Comparison of ENCODE assay signal across 19 cellular contexts in the genomic region with DNA sequence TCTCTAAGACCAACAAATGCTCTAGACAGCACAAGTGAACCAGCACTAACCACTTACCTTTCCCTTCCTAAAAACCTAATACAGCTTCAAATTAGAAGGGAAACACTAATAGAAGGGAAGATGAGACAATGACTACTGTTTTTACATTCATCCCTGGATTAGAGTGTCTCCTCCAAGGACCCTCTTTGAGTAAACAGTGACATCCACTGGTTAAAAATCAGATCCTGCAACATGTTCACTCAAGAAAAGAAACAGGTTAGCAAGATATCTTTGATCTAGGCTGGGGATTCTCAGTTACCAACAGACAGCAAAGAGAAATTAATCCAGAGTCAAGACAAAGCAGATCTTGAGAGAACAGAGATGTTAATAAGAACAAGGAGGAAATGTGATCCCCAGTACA.
DNase-seq lines count a peak whose midpoint lies in the region; ATAC-seq and TF ChIP-seq lines count a peak whose summit lies in the region.
"Had no signal": no experiment of that assay in that cellular context is flagged by ENCODE, and none has a peak within 500 bp of the region (broad histone marks: within the 10 kb centered on the region; RNA-seq: fewer than 3 reads in every experiment).

No MANE protein-coding gene starts in this region.

- H3K27me3 Mint-ChIP-seq in chondrocyte (ENCODE audit: low read depth) (peaks cover 9% of the 10 kb centered on the region), type B pancreatic cell (peaks cover 2% of the 10 kb centered on the region)

- no peak overlapping the region for H2AFZ ChIP-seq in SK-N-SH (ENCODE audit: low read depth)

- H3K9ac ChIP-seq in SK-N-SH = no peak overlapping the region

- H3K9me3 ChIP-seq in SK-N-SH = no peaks in the 10 kb centered on the region
- H3K9me3 ChIP-seq: ascending aorta, left lung, MG63, SJSA1, suprapubic skin had no signal

- peak; percentile 73 for TF ChIP-seq RAD21 in SK-N-SH (IDR thresholded peaks at IDR 0.05; ENCODE audit: low read length)

- ATAC-seq in SK-N-SH treated with all-trans-retinoic acid at 6 μM for 48 hours (no peak), GM19035 (IDR thresholded peaks at IDR 0.05; ENCODE audit: unreplicated experiment) (no peak)
- ATAC-seq: activated CD4-positive, alpha-beta T cell treated with anti-CD3 and anti-CD28 coated beads for 36 hours; left lung; PC-3 had no signal

- no peak overlapping the region for H3K4me3 ChIP-seq in SK-N-SH (ENCODE audit: low read depth in 2 of 2, low read length in 1 of 2)
- H3K4me3 ChIP-seq: ascending aorta, left lung, MG63, SJSA1, suprapubic skin had no signal

- POLR2A ChIA-PET in SK-N-SH (lab: Yijun Ruan, JAX) = no interaction called here

- no peaks in the 10 kb centered on the region for H3K27me3 ChIP-seq in SK-N-SH (ENCODE audit: insufficient read depth)
- H3K27me3 ChIP-seq: ascending aorta, left lung, MG63, SJSA1, suprapubic skin had no signal

- H3K79me2 ChIP-seq in SK-N-SH (ENCODE audit: insufficient read depth) = no peaks in the 10 kb centered on the region

- no peaks in the 10 kb centered on the region for H3K9me2 ChIP-seq in SK-N-SH

- DNase-seq in SK-N-SH (peak; percentile 37), NCI-H2171 treated with DMSO at 0.1 percent for 48 hours (lab: John Stamatoyannopoulos, UW) (peak; percentile 42), chondrocyte (ENCODE audit: low spot score) (no peak), type B pancreatic cell (ENCODE audit: extremely low spot score, unreplicated experiment) (no peak), HUDEP-2 (lab: John Stamatoyannopoulos, UW; ENCODE audit: unreplicated experiment in 76 of 76) (no peak), NCI-H128 (lab: John Stamatoyannopoulos, UW; ENCODE audit: unreplicated experiment) (no peak)
- DNase-seq: activated CD4-positive, alpha-beta T cell treated with anti-CD3 and anti-CD28 coated beads for 36 hours; cortex of kidney; foreskin melanocyte; left lung; MG63; PC-3; stimulated activated CD4-positive, alpha-beta T cell treated with anti-CD3 and anti-CD28 coated beads, Interleukin-4, amount 100 ng/mL, for 1 hour; T-helper 9 cell had no signal

- H3K4me3 Mint-ChIP-seq in chondrocyte (ENCODE audit: unreplicated experiment) (no peak overlapping the region), type B pancreatic cell (no peak overlapping the region)
- H3K4me3 Mint-ChIP-seq: activated CD4-positive, alpha-beta T cell treated with anti-CD3 and anti-CD28 coated beads for 36 hours had no signal

- H3K27ac ChIP-seq in SK-N-SH (ENCODE audit: low read depth in 2 of 2, low read length in 1 of 2) = no peak overlapping the region
- H3K27ac ChIP-seq: ascending aorta, left lung, SJSA1, suprapubic skin had no signal

- H3K9me3 Mint-ChIP-seq in chondrocyte (ENCODE audit: low read depth) = no peaks in the 10 kb centered on the region
- no peaks in the 10 kb centered on the region for H3K9me3 Mint-ChIP-seq in type B pancreatic cell

- H3K36me3 Mint-ChIP-seq in chondrocyte (ENCODE audit: low read depth) = no peaks in the 10 kb centered on the region
- H3K36me3 Mint-ChIP-seq in type B pancreatic cell = no peaks in the 10 kb centered on the region

- H3K27ac Mint-ChIP-seq in chondrocyte (ENCODE audit: unreplicated experiment) = no peak overlapping the region
- no peak overlapping the region for H3K27ac Mint-ChIP-seq in type B pancreatic cell
- H3K27ac Mint-ChIP-seq: activated CD4-positive, alpha-beta T cell treated with anti-CD3 and anti-CD28 coated beads for 36 hours had no signal

- H3K4me1 ChIP-seq in SK-N-SH (ENCODE audit: control insufficient read depth in 1 of 2, insufficient read depth in 2 of 2, low read depth in 1 of 2, low read length in 1 of 2) = no peaks in the 10 kb centered on the region; a peak in 1 of 4 replicates
- H3K4me1 ChIP-seq: ascending aorta, left lung, SJSA1, suprapubic skin had no signal

- H3K36me3 ChIP-seq in SK-N-SH (replicated peaks in 1 of 2; ENCODE audit: control insufficient read depth in 1 of 2, insufficient read depth in 2 of 2, low read length in 1 of 2) = no peaks in the 10 kb centered on the region
- H3K36me3 ChIP-seq: ascending aorta, left lung, MG63, SJSA1, suprapubic skin had no signal

- no peaks in the 10 kb centered on the region for H4K20me1 ChIP-seq in SK-N-SH (ENCODE audit: insufficient read depth)

- TF ChIP-seq CTCF in SK-N-SH (IDR thresholded peaks at IDR 0.05) = no peak
- peak; percentile 18 for TF ChIP-seq CTCF in chondrocyte (IDR thresholded peaks at IDR 0.05)
- peak; percentile 42 for TF ChIP-seq CTCF in type B pancreatic cell (conservative IDR thresholded peaks at IDR 0.05)

- H3K4me1 Mint-ChIP-seq in chondrocyte (ENCODE audit: low read depth) (no peaks in the 10 kb centered on the region), type B pancreatic cell (ENCODE audit: unreplicated experiment) (no peaks in the 10 kb centered on the region)
- H3K4me1 Mint-ChIP-seq: activated CD4-positive, alpha-beta T cell treated with anti-CD3 and anti-CD28 coated beads for 36 hours had no signal

- H3F3A ChIP-seq in SK-N-SH (replicated peaks; ENCODE audit: insufficient read depth) = no peaks in the 10 kb centered on the region

- no peak overlapping the region for H3K4me2 ChIP-seq in SK-N-SH

- TF ChIP-seq EP300 in SK-N-SH (IDR thresholded peaks at IDR 0.05; ENCODE audit: borderline replicate concordance in 1 of 2, low read depth in 1 of 2, low read length in 1 of 2) = no peak

- CTCF ChIA-PET in SK-N-SH (lab: Yijun Ruan, JAX) = interaction anchor here (0.7 to 2.0 kb wide), 9 partner anchors 9 to 280 kb away, joined by 3 to 8 read pairs (median 3); no protein-coding TSS in a partner anchor

TF ChIP-seq in SK-N-SH, 30 proteins besides CTCF, POLR2A, EP300 and RAD21:
- TF ChIP-seq RFX5 (IDR thresholded peaks at IDR 0.05; ENCODE audit: low read length) (no peak), SMC3 (IDR thresholded peaks at IDR 0.05; ENCODE audit: low read depth, low read length) (peak; percentile 19; the same call in 1 of the 2 replicates), RCOR1 (IDR thresholded peaks at IDR 0.05; ENCODE audit: low read length) (no peak), SIN3A (IDR thresholded peaks at IDR 0.05; ENCODE audit: borderline replicate concordance, low read depth, low read length) (no peak)
- TF ChIP-seq, protein P1, sequence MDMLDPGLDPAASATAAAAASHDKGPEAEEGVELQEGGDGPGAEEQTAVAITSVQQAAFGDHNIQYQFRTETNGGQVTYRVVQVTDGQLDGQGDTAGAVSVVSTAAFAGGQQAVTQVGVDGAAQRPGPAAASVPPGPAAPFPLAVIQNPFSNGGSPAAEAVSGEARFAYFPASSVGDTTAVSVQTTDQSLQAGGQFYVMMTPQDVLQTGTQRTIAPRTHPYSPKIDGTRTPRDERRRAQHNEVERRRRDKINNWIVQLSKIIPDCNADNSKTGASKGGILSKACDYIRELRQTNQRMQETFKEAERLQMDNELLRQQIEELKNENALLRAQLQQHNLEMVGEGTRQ (IDR thresholded peaks at IDR 0.05; ENCODE audit: borderline replicate concordance, low read depth, low read length) = no peak
- TF ChIP-seq, protein P2, sequence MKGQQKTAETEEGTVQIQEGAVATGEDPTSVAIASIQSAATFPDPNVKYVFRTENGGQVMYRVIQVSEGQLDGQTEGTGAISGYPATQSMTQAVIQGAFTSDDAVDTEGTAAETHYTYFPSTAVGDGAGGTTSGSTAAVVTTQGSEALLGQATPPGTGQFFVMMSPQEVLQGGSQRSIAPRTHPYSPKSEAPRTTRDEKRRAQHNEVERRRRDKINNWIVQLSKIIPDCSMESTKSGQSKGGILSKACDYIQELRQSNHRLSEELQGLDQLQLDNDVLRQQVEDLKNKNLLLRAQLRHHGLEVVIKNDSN (IDR thresholded peaks at IDR 0.05; ENCODE audit: borderline replicate concordance, low read depth) = no peak

TF ChIP-seq in SK-N-SH treated with all-trans-retinoic acid at 6 μM for 48 hours, 23 proteins besides CTCF, POLR2A, EP300 and RAD21:
- TF ChIP-seq OSR1 (CRISPR knock-in tag; IDR thresholded peaks at IDR 0.05) = no peak
- TF ChIP-seq, protein P3, sequence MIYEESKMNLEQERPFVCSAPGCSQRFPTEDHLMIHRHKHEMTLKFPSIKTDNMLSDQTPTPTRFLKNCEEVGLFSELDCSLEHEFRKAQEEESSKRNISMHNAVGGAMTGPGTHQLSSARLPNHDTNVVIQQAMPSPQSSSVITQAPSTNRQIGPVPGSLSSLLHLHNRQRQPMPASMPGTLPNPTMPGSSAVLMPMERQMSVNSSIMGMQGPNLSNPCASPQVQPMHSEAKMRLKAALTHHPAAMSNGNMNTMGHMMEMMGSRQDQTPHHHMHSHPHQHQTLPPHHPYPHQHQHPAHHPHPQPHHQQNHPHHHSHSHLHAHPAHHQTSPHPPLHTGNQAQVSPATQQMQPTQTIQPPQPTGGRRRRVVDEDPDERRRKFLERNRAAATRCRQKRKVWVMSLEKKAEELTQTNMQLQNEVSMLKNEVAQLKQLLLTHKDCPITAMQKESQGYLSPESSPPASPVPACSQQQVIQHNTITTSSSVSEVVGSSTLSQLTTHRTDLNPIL (CRISPR knock-in tag; IDR thresholded peaks at IDR 0.05; ENCODE audit: low read depth) = no peak
- no peak for TF ChIP-seq ZNF8 (CRISPR knock-in tag; IDR thresholded peaks at IDR 0.05)
- no peak for TF ChIP-seq SNAI2 (CRISPR knock-in tag; IDR thresholded peaks at IDR 0.05)
- TF ChIP-seq RARB (CRISPR knock-in tag; IDR thresholded peaks at IDR 0.05) = no peak
- no peak for TF ChIP-seq TCF4 (CRISPR knock-in tag; IDR thresholded peaks at IDR 0.05; ENCODE audit: borderline replicate concordance)
- TF ChIP-seq BACH2 (CRISPR knock-in tag; IDR thresholded peaks at IDR 0.05; ENCODE audit: borderline replicate concordance) = no peak
- no peak for TF ChIP-seq ZFP3 (CRISPR knock-in tag; IDR thresholded peaks at IDR 0.05)
- no peak for TF ChIP-seq ZC3H10 (CRISPR knock-in tag; IDR thresholded peaks at IDR 0.05)
- TF ChIP-seq ZNF565 (CRISPR knock-in tag; conservative IDR thresholded peaks at IDR 0.05; ENCODE audit: low read depth) = no peak
- TF ChIP-seq ISL1 (CRISPR knock-in tag; IDR thresholded peaks at IDR 0.05) = no peak
- TF ChIP-seq, protein P4, sequence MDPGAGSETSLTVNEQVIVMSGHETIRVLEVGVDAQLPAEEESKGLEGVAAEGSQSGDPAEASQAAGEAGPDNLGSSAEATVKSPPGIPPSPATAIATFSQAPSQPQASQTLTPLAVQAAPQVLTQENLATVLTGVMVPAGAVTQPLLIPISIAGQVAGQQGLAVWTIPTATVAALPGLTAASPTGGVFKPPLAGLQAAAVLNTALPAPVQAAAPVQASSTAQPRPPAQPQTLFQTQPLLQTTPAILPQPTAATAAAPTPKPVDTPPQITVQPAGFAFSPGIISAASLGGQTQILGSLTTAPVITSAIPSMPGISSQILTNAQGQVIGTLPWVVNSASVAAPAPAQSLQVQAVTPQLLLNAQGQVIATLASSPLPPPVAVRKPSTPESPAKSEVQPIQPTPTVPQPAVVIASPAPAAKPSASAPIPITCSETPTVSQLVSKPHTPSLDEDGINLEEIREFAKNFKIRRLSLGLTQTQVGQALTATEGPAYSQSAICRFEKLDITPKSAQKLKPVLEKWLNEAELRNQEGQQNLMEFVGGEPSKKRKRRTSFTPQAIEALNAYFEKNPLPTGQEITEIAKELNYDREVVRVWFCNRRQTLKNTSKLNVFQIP (CRISPR knock-in tag; IDR thresholded peaks at IDR 0.05; ENCODE audit: borderline replicate concordance, low read depth) = no peak

Comparison
In these comparisons a context has a peak if more than half of its experiments do, and no peak if none do; other contexts are left out.
1. DNase-seq: peak in SK-N-SH (single experiment) and NCI-H2171 treated with DMSO at 0.1 percent for 48 hours (single experiment); none in chondrocyte (single experiment), type B pancreatic cell (single experiment), HUDEP-2 (0 of 76) and NCI-H128 (single experiment).